Comparison of ENCODE assay signal across 8 cellular contexts in the genomic region with DNA sequence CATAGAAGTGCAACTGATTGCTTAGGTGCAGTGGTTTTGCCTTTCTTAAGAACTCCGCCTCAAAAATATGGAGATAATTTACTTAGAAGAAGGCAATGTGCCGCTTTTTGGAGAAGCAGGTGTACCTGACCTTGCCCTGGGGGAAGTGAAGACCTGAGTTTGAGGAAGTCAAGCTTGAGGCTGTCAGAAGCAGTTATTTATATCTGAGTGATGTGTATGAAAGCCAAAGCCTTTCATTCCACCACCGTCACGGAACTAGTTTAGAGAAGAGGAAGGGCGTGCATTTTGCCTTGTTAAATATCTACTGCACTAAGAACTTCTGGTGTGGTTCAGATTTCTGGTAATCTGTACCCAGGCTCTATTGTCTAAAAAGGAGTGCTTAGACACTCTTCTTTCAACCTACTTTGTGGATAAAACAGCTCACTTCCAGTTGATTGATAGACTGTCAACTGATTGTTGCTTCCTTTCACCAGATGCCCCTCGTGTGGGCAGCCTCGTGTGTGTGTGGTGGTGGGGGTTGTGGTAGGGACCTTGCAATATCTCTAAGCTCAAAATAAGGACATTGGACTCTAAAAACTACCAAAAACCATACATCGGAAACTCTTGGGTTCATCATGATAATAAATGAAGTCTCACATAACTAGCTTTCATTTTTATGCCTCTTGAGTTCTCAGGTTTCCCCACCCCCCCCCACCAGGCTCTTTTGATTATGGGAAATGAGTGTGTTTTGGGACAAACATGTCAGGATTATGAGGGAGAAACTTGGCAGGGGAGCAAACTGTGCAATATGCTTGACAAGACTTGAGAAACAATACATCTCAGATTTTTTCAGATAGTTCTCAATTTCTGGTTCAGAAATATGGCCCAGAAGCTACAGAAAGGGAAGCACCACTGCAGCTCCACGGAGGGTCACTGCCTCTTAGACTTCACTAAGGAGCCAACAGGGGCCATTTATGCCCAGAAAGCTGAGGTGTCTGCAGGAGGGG.
DNase-seq lines count a peak whose midpoint lies in the region; ATAC-seq and TF ChIP-seq lines count a peak whose summit lies in the region.

No MANE protein-coding gene starts in this region.

- H3K27ac Mint-ChIP-seq in neural crest cell (ENCODE audit: unreplicated experiment) (peak overlapping the region; percentile 21), endodermal cell (no peak overlapping the region)

- H3K36me3 ChIP-seq in endodermal cell (ENCODE audit: control insufficient read depth, insufficient read depth, low read length) = no peaks in the 10 kb centered on the region

- H3K9me3 Mint-ChIP-seq in neural crest cell = no peaks in the 10 kb centered on the region
- H3K9me3 Mint-ChIP-seq in endodermal cell = no peaks in the 10 kb centered on the region

- peak; percentile 29 for DNase-seq in DMS153 (lab: John Stamatoyannopoulos, UW)
- peak; percentile 40 for DNase-seq in T follicular helper cell (ENCODE audit: low read depth)
- peak; percentile 43 for DNase-seq in choroid plexus epithelial cell (ENCODE audit: low read depth)
- no peak for DNase-seq in neural crest cell (ENCODE audit: low read depth, low spot score)
- DNase-seq in endodermal cell = no peak
- DNase-seq in D341Med (ENCODE audit: low spot score) = no peak

- no peak overlapping the region for H3K27ac ChIP-seq in endodermal cell (ENCODE audit: low read depth, low read length)

- ATAC-seq in GM19452 (IDR thresholded peaks at IDR 0.05; ENCODE audit: unreplicated experiment) (peak; percentile 91), HG03439 (IDR thresholded peaks at IDR 0.05; ENCODE audit: unreplicated experiment) (peak; percentile 79)

- no peaks in the 10 kb centered on the region for H3K27me3 ChIP-seq in endodermal cell (ENCODE audit: control insufficient read depth, insufficient read depth, low read length, poor library complexity, severe bottlenecking)

- no peaks in the 10 kb centered on the region for H3K9me3 ChIP-seq in endodermal cell (ENCODE audit: control insufficient read depth, low read length)

- H3K4me3 ChIP-seq in choroid plexus epithelial cell (ENCODE audit: low read depth, low read length) (no peak overlapping the region), endodermal cell (ENCODE audit: low read length) (no peak overlapping the region)

- WGBS in endodermal cell (ENCODE audit: insufficient coverage in 1 of 2, insufficient read length in 1 of 2), 2 experiments = 88 to 91% methylated on average over 6 to 9 of the region's 9 CpGs

- H3K4me1 Mint-ChIP-seq in neural crest cell (peaks cover 20% of the 10 kb centered on the region), endodermal cell (peaks cover 14% of the 10 kb centered on the region)

- TF ChIP-seq CTCF in choroid plexus epithelial cell (conservative IDR thresholded peaks at IDR 0.05; ENCODE audit: low read depth, low read length) (no peak), neural crest cell (conservative IDR thresholded peaks at IDR 0.05) (no peak), endodermal cell (conservative IDR thresholded peaks at IDR 0.05) (no peak)

- H3K4me3 Mint-ChIP-seq in neural crest cell (no peak overlapping the region), endodermal cell (no peak overlapping the region)

- no peaks in the 10 kb centered on the region for H3K36me3 Mint-ChIP-seq in neural crest cell (ENCODE audit: low read depth)
- no peaks in the 10 kb centered on the region for H3K36me3 Mint-ChIP-seq in endodermal cell (ENCODE audit: low read depth)

- H3K27me3 Mint-ChIP-seq in neural crest cell (ENCODE audit: low read depth) = no peaks in the 10 kb centered on the region
- no peaks in the 10 kb centered on the region for H3K27me3 Mint-ChIP-seq in endodermal cell (ENCODE audit: insufficient read depth)

- no peaks in the 10 kb centered on the region for H3K4me1 ChIP-seq in endodermal cell (ENCODE audit: control insufficient read depth, insufficient read depth, low read length)

- H3K9ac ChIP-seq in endodermal cell (ENCODE audit: extremely low read depth, low read length, poor library complexity, severe bottlenecking) = no peak overlapping the region

Comparison
In these comparisons a context has a peak if more than half of its experiments do, and no peak if none do; other contexts are left out.
1. DNase-seq: peak in DMS153 (single experiment), T follicular helper cell (single experiment) and choroid plexus epithelial cell (single experiment); none in neural crest cell (single experiment), endodermal cell (single experiment) and D341Med (single experiment).